Comparison of ENCODE assay signal across 8 cellular contexts in genomic region chr5:10552183-10553143, GRCh38. TPM values are rescaled to one million over a fixed set of nuclear protein-coding genes. Genes with fewer than 3 reads are reported as not detected.
A peak's percentile ranks its signal among the peaks of the same experiment; 100 is the strongest.
DNase-seq lines count a peak whose midpoint lies in the region; ATAC-seq lines count a peak whose summit lies in the region.

No MANE protein-coding gene starts in this region.

- DNase-seq in A172 (ENCODE audit: low spot score) (peak; percentile 80), dermis blood vessel endothelial cell (peak; percentile 42), iPS-NIHi7 (ENCODE audit: extremely low spot score) (no peak), Ammon's horn (ENCODE audit: low spot score) (no peak), putamen (ENCODE audit: low spot score) (no peak), GDM1 (lab: John Stamatoyannopoulos, UW) (no peak)

- peak; percentile 68 for ATAC-seq in GM19452 (IDR thresholded peaks at IDR 0.05; ENCODE audit: unreplicated experiment)
- ATAC-seq in HG03565 (IDR thresholded peaks at IDR 0.05; ENCODE audit: unreplicated experiment) = peak; percentile 48

RNA-seq across cellular contexts. Expression of gene ANKRD33B, which starts 11.4 kb away (rescaled TPM):
- 1.2 and 2.3 TPM in 2 replicates for total RNA-seq in A172 (2014; rRNA removed; shearing (Covaris generic))
- total RNA-seq in dermis blood vessel endothelial cell = 2.0 and 3.4 TPM in 2 replicates

Comparison
In these comparisons a context has a peak if more than half of its experiments do, and no peak if none do; other contexts are left out.
1. DNase-seq: peak in A172 (single experiment) and dermis blood vessel endothelial cell (single experiment); none in iPS-NIHi7 (single experiment), Ammon's horn (single experiment), putamen (single experiment) and GDM1 (single experiment).